ENCODE assay signal across 9 cellular contexts in the genomic region with DNA sequence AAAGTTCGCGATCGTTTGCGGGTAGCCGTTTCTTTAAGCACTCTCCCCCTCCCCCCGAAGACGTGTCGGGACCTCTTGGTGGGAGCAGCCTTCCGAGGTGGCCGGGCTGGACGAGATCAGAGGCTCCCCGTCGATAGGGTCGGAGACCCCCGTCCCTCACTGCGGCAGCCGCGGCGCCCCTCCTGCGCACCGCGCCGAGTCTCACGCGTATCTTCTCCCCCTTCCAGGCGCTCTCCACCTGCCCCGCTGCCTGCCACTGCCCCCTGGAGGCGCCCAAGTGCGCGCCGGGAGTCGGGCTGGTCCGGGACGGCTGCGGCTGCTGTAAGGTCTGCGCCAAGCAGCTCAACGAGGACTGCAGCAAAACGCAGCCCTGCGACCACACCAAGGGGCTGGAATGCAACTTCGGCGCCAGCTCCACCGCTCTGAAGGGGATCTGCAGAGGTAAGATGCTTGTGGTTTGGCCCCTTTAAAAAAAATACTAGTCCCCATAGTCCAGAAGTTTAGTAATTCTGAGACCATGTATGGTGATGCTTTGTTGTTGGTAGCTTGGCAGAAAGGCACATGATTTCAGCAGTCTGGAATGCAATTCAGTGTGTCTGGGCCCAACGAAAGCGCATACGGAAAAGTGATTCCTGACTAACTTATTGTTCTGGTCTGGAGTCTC. TPM values are rescaled to one million over a fixed set of nuclear protein-coding genes. Genes with fewer than 3 reads are reported as not detected.
DNase-seq lines count a peak whose midpoint lies in the region; ATAC-seq and TF ChIP-seq lines count a peak whose summit lies in the region.
"Had no signal": no experiment of that assay in that cellular context is flagged by ENCODE, and none has a peak within 500 bp of the region (broad histone marks: within the 10 kb centered on the region; RNA-seq: fewer than 3 reads in every experiment).

No MANE protein-coding gene starts in this region.

- peak; percentile 41 for ATAC-seq in HG03442 (IDR thresholded peaks at IDR 0.05; ENCODE audit: unreplicated experiment)

- peaks cover 32% of the 10 kb centered on the region for H3K4me1 ChIP-seq in SJCRH30

- TF ChIP-seq CTCF in choroid plexus epithelial cell (conservative IDR thresholded peaks at IDR 0.05; ENCODE audit: low read depth, low read length), result peak; percentile 71

- H3K27me3 ChIP-seq in SJCRH30, result no peaks in the 10 kb centered on the region; the same call in 1 of the 2 replicates

- H3K4me3 ChIP-seq in SJCRH30 (peak overlapping the region; percentile 89), choroid plexus epithelial cell (ENCODE audit: low read depth, low read length) (peak overlapping the region; percentile 70)

- no peaks in the 10 kb centered on the region for H3K9me3 ChIP-seq in SJCRH30 (replicated peaks)

- H3K36me3 ChIP-seq in SJCRH30, result peaks cover 31% of the 10 kb centered on the region

- peak overlapping the region; percentile 89 for H3K27ac ChIP-seq in SJCRH30

- DNase-seq in NCI-H2227 (lab: John Stamatoyannopoulos, UW; ENCODE audit: unreplicated experiment) (peak; percentile 25), NCI-H2227 treated with DMSO at 0.1 percent for 48 hours (lab: John Stamatoyannopoulos, UW) (no peak), SJCRH30 (peak; percentile 86 to 90), choroid plexus epithelial cell (ENCODE audit: low read depth) (peak; percentile 90), left kidney (ENCODE audit: low read depth, low spot score) (peak; percentile 89), T-helper 9 cell (no peak)
- peak; percentile 21 to 47 for DNase-seq in stimulated activated CD4-positive, alpha-beta T cell treated with anti-CD3 and anti-CD28 coated beads, Interleukin-4, amount 100 ng/mL, for 4 hours
- DNase-seq: DND-41 had no signal

RNA-seq across cellular contexts. Expression of gene CCN1, which starts 0.7 kb away (rescaled TPM):
- total RNA-seq in SJCRH30 (2014; rRNA removed; shearing (Covaris generic)), result 7.6 and 8.1 TPM in 2 replicates

Comparison
In these comparisons a context has a peak if more than half of its experiments do, and no peak if none do; other contexts are left out.
1. DNase-seq: peak in NCI-H2227 (single experiment), SJCRH30 (2 of 2), choroid plexus epithelial cell (single experiment), left kidney (single experiment) and stimulated activated CD4-positive, alpha-beta T cell treated with anti-CD3 and anti-CD28 coated beads, Interleukin-4, amount 100 ng/mL, for 4 hours (2 of 2); none in NCI-H2227 treated with DMSO at 0.1 percent for 48 hours (single experiment) and T-helper 9 cell (single experiment).